11 cellular contexts compared by ENCODE assay signal in the genomic region with DNA sequence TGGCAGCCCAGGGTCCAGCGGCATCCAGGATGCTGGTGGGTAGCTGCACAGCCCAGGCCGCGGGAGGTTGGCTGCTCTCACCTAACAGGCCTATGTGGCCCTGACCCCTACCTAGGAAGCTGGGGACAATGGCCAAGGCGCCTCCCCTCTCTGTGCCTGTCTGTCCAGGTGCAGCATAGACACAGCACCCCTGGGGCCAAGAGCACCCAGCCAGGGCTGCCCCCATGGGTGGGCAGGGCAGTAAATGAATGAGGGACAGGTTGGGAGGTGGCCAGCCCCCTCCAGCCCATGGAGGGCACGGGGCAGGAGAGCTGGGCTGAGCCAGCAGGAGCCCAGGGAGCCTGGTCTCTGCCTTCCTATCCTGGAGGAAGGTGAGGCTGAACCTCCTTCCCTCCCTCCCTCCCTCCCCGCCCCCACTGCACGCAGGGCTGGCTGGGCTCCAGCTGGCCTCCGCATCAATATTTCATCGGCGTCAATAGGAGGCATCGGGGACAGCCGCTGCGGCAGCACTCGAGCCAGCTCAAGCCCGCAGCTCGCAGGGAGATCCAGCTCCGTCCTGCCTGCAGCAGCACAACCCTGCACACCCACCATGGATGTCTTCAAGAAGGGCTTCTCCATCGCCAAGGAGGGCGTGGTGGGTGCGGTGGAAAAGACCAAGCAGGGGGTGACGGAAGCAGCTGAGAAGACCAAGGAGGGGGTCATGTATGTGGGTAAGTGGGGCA. TPM values are rescaled to one million over a fixed set of nuclear protein-coding genes. Genes with fewer than 3 reads are reported as not detected.
DNase-seq lines count a peak whose midpoint lies in the region; ATAC-seq and TF ChIP-seq lines count a peak whose summit lies in the region.
"Had no signal": no experiment of that assay in that cellular context is flagged by ENCODE, and none has a peak within 500 bp of the region (broad histone marks: within the 10 kb centered on the region; RNA-seq: fewer than 3 reads in every experiment).

A gene (plus strand): TSS at position 491 of the 722 bp plus-strand sequence. CDS start 99 bp downstream, at position 590.

- intact Hi-C loops in aorta (cut with DNase I): no loop called here

- ATAC-seq in aorta (ENCODE audit: low FRiP score): no peak

- WGBS in aorta, 2 donors: 20 to 25% methylated on average over 21 of the region's 21 CpGs

- H3K27ac ChIP-seq in muscle layer of duodenum (ENCODE audit: low read length): peak within 1 kb of the TSS; percentile 39
- H3K27ac ChIP-seq in aorta (ENCODE audit: low read depth in 1 of 2, low read length in 2 of 2): peak within 1 kb of the TSS in 1 of 2 donors; percentile 23
- H3K27ac ChIP-seq: pancreas had no signal

- peaks cover 17% of the 10 kb centered on the region for H3K27me3 Mint-ChIP-seq in endothelial cell (ENCODE audit: unreplicated experiment)
- H3K27me3 Mint-ChIP-seq: activated naive CD8-positive, alpha-beta T cell had no signal

- H3K27me3 ChIP-seq in muscle layer of duodenum (ENCODE audit: low read depth, low read length) (no peaks in the 10 kb centered on the region), aorta (ENCODE audit: control insufficient read depth in 1 of 2, insufficient read depth in 2 of 2, low read length in 1 of 2) (no peaks in the 10 kb centered on the region)
- H3K27me3 ChIP-seq: pancreas had no signal

- peak within 1 kb of the TSS; percentile 97 for H3K27ac Mint-ChIP-seq in endothelial cell (ENCODE audit: unreplicated experiment)
- H3K27ac Mint-ChIP-seq: activated naive CD8-positive, alpha-beta T cell had no signal

- peaks cover 8 to 18% of the 10 kb centered on the region in 2 donors for H3K4me1 ChIP-seq in muscle layer of duodenum (ENCODE audit: control insufficient read depth in 1 of 2, insufficient read depth in 2 of 2, low read length in 2 of 2)
- peaks cover 0 to 5% of the 10 kb centered on the region in 2 donors for H3K4me1 ChIP-seq in aorta (ENCODE audit: control insufficient read depth in 1 of 2, insufficient read depth in 2 of 2, low read length in 2 of 2)
- H3K4me1 ChIP-seq: pancreas had no signal

- no peaks in the 10 kb centered on the region for H3K9me3 ChIP-seq in muscle layer of duodenum (ENCODE audit: control insufficient read depth in 1 of 2, low read length in 2 of 2)
- H3K9me3 ChIP-seq in aorta (ENCODE audit: control insufficient read depth, low read length): no peaks in the 10 kb centered on the region
- H3K9me3 ChIP-seq: pancreas had no signal

- H3K36me3 Mint-ChIP-seq in endothelial cell (ENCODE audit: low read depth, unreplicated experiment): peaks cover 11% of the 10 kb centered on the region
- H3K36me3 Mint-ChIP-seq: activated naive CD8-positive, alpha-beta T cell had no signal

- H3K4me3 ChIP-seq in muscle layer of duodenum (ENCODE audit: low read depth in 1 of 2, low read length in 2 of 2) (peak within 1 kb of the TSS; percentile 21), aorta (ENCODE audit: low read length in 2 of 2) (no peak within 1 kb of the TSS)

- no peaks in the 10 kb centered on the region for H3K36me3 ChIP-seq in muscle layer of duodenum (ENCODE audit: control insufficient read depth in 1 of 2, insufficient read depth in 2 of 2, low read length in 2 of 2)
- H3K36me3 ChIP-seq in aorta (ENCODE audit: control insufficient read depth in 1 of 2, insufficient read depth in 2 of 2, low read length in 1 of 2): no peaks in the 10 kb centered on the region
- H3K36me3 ChIP-seq: pancreas had no signal

- DNase-seq in activated effector memory CD4-positive, alpha-beta T cell treated with anti-CD3 and anti-CD28 coated beads, Interleukin-2, amount 50 U/mL, for 16 hours: peak; percentile 55
- DNase-seq in activated effector memory CD4-positive, alpha-beta T cell treated with Interleukin-2 at 50 U/mL for 16 hours: no peak
- no peak for DNase-seq in endothelial cell (ENCODE audit: low spot score)
- DNase-seq in aorta: peak; percentile 68 to 84
- DNase-seq in dedifferentiated amniotic fluid mesenchymal stem cell (ENCODE audit: extremely low spot score): no peak
- DNase-seq in RKO (ENCODE audit: low spot score): no peak
- no peak for DNase-seq in glomerular visceral epithelial cell (ENCODE audit: extremely low spot score)
- DNase-seq: DND-41 had no signal

- TF ChIP-seq CTCF in endothelial cell (IDR thresholded peaks at IDR 0.05; ENCODE audit: unreplicated experiment): no peak

- H3K9me3 Mint-ChIP-seq in endothelial cell (ENCODE audit: unreplicated experiment): no peaks in the 10 kb centered on the region

- peaks cover 41% of the 10 kb centered on the region for H3K4me1 Mint-ChIP-seq in endothelial cell (ENCODE audit: unreplicated experiment)

- H3K4me3 Mint-ChIP-seq in endothelial cell (ENCODE audit: unreplicated experiment): peak within 1 kb of the TSS; percentile 98
- H3K4me3 Mint-ChIP-seq: activated naive CD8-positive, alpha-beta T cell had no signal

RNA-seq across cellular contexts. Expression of the gene that starts here (rescaled TPM):
- total RNA-seq in endothelial cell (ENCODE audit: unreplicated experiment) (52.9 TPM), aorta (100 to 1,000 TPM in 1 of 2 donors, 10 to 100 TPM in 1; 70.0 to 123 TPM)
- polyA plus RNA-seq in aorta: 100 to 1,000 TPM in 1 of 2 donors, 10 to 100 TPM in 1; 74.0 to 209 TPM

Comparison
In these comparisons a context has a peak if more than half of its experiments do, and no peak if none do; other contexts are left out.
1. DNase-seq: peak in activated effector memory CD4-positive, alpha-beta T cell treated with anti-CD3 and anti-CD28 coated beads, Interleukin-2, amount 50 U/mL, for 16 hours (single experiment) and aorta (2 of 2); none in activated effector memory CD4-positive, alpha-beta T cell treated with Interleukin-2 at 50 U/mL for 16 hours (single experiment), endothelial cell (single experiment), dedifferentiated amniotic fluid mesenchymal stem cell (single experiment), RKO (single experiment) and glomerular visceral epithelial cell (single experiment).
2. H3K4me3 ChIP-seq: peak in muscle layer of duodenum (2 of 2); none in aorta (0 of 2).